ENCODE assay signal across 8 cellular contexts in genomic region chr21:23452384-23453083, GRCh38.
DNase-seq lines count a peak whose midpoint lies in the region; ATAC-seq and TF ChIP-seq lines count a peak whose summit lies in the region.

No MANE protein-coding gene starts in this region.

- H3K4me1 ChIP-seq in mammary epithelial cell (ENCODE audit: insufficient read depth, low read length), result no peaks in the 10 kb centered on the region
- no peaks in the 10 kb centered on the region for H3K4me1 ChIP-seq in testis

- DNase-seq in mammary epithelial cell (no peak), MCF 10A (ENCODE audit: unreplicated experiment) (no peak), WTC11 (ENCODE audit: low spot score) (peak; percentile 73), testis (peak; percentile 61), RKO (ENCODE audit: low spot score) (no peak), head of caudate nucleus (no peak)
- no peak for DNase-seq in naive thymus-derived CD8-positive, alpha-beta T cell

- H3K27ac Mint-ChIP-seq in MCF 10A (ENCODE audit: low read depth, unreplicated experiment), result no peak overlapping the region
- H3K27ac Mint-ChIP-seq in WTC11, result no peak overlapping the region
- H3K27ac Mint-ChIP-seq in naive thymus-derived CD8-positive, alpha-beta T cell, result peak overlapping the region in 1 of 10 donors; percentile 29

- no peaks in the 10 kb centered on the region for H3K9me3 Mint-ChIP-seq in MCF 10A (ENCODE audit: unreplicated experiment)
- H3K9me3 Mint-ChIP-seq in WTC11, result no peaks in the 10 kb centered on the region
- H3K9me3 Mint-ChIP-seq in naive thymus-derived CD8-positive, alpha-beta T cell, result peaks cover 0 to 2% (median 0%) of the 10 kb centered on the region in 9 donors

- H3K9me3 ChIP-seq in mammary epithelial cell (replicated peaks; ENCODE audit: insufficient read depth, low read length), result peaks cover 15% of the 10 kb centered on the region
- no peaks in the 10 kb centered on the region for H3K9me3 ChIP-seq in testis

- no peaks in the 10 kb centered on the region for H3K36me3 Mint-ChIP-seq in MCF 10A (ENCODE audit: insufficient read depth, unreplicated experiment)
- H3K36me3 Mint-ChIP-seq in WTC11, result no peaks in the 10 kb centered on the region
- H3K36me3 Mint-ChIP-seq in naive thymus-derived CD8-positive, alpha-beta T cell, result no peaks in the 10 kb centered on the region

- dilution Hi-C loops in mammary epithelial cell (cut with HindIII; ENCODE audit: low sequenced_read_pairs), result no loop called here

- no peaks in the 10 kb centered on the region for H4K20me1 ChIP-seq in mammary epithelial cell (ENCODE audit: insufficient read depth, low read length)

- H3K27me3 ChIP-seq in mammary epithelial cell (ENCODE audit: insufficient read depth, low read length) (no peaks in the 10 kb centered on the region), testis (no peaks in the 10 kb centered on the region)

- no peak overlapping the region for H3K9ac ChIP-seq in mammary epithelial cell (ENCODE audit: insufficient read depth, low read length)

- H3K4me3 Mint-ChIP-seq in MCF 10A (ENCODE audit: unreplicated experiment), result no peak overlapping the region
- peak overlapping the region; percentile 50 for H3K4me3 Mint-ChIP-seq in WTC11
- H3K4me3 Mint-ChIP-seq in naive thymus-derived CD8-positive, alpha-beta T cell, result no peak overlapping the region

- H3K4me2 ChIP-seq in mammary epithelial cell (ENCODE audit: insufficient read depth, low read depth, low read length), result no peak overlapping the region

- in situ Hi-C loops in mammary epithelial cell (cut with MboI; ENCODE audit: low sequenced_read_pairs in 2 of 2), result no loop called here

- WGBS in mammary epithelial cell (ENCODE audit: low coverage, missing lambda C conversion rate), result 24% methylated on average over 15 of the region's 19 CpGs
- 36 to 42% methylated on average over 18 to 19 of the region's 19 CpGs for WGBS in testis, 2 donors

- POLR2A ChIA-PET in MCF 10A (lab: Yijun Ruan, JAX) (interaction anchor here (0.5 kb wide), 1 partner anchor 401 kb away, joined by 4 read pairs; no protein-coding TSS in a partner anchor), WTC11 (lab: Charles Lee) (no interaction called here)
- POLR2A ChIA-PET in naive thymus-derived CD8-positive, alpha-beta T cell (lab: Charles Lee), result no interaction called here

- H3K4me1 Mint-ChIP-seq in MCF 10A (ENCODE audit: insufficient read depth, unreplicated experiment) (peaks cover 5% of the 10 kb centered on the region), WTC11 (no peaks in the 10 kb centered on the region)
- H3K4me1 Mint-ChIP-seq in naive thymus-derived CD8-positive, alpha-beta T cell, result peaks cover 0 to 3% (median 0%) of the 10 kb centered on the region in 4 donors

- intact Hi-C loops in mammary epithelial cell (cut with micrococcal nuclease) (no loop called here), MCF 10A (cut with micrococcal nuclease) (no loop called here), testis (cut with DNase I; ENCODE audit: low total_unique reads) (no loop called here), head of caudate nucleus (cut with DNase I) (no loop called here)

- no TSS peak for BruUV-seq in mammary epithelial cell (replicated peaks; lab: Mats Ljungman, UMichigan)
- no TSS peak for BruUV-seq in MCF 10A (replicated peaks; lab: Mats Ljungman, UMichigan)

- CTCF ChIA-PET in mammary epithelial cell (lab: Charles Lee; ENCODE audit: low non-redundant PET), result no interaction called here
- CTCF ChIA-PET in MCF 10A (lab: Yijun Ruan, JAX), result interaction anchor here (0.6 kb wide), 1 partner anchor 1600 kb away, joined by 5 read pairs; no protein-coding TSS in a partner anchor
- CTCF ChIA-PET in WTC11 (lab: Charles Lee), result interaction anchor here (0.6 to 1.4 kb wide), 8 partner anchors 13 to 439 kb away, joined by 3 to 6 read pairs (median 4); no protein-coding TSS in a partner anchor

- H3K36me3 ChIP-seq in mammary epithelial cell (ENCODE audit: insufficient read depth, low read length) (no peaks in the 10 kb centered on the region), testis (ENCODE audit: low read depth, missing control alignments) (no peaks in the 10 kb centered on the region)

- H3K4me3 ChIP-seq in mammary epithelial cell (replicated peaks in 1 of 3; ENCODE audit: insufficient read depth in 1 of 3, low read depth in 2 of 3, low read length in 3 of 3), result no peak overlapping the region
- H3K4me3 ChIP-seq in testis, result no peak overlapping the region

- no peaks in the 10 kb centered on the region for H3K79me2 ChIP-seq in mammary epithelial cell (ENCODE audit: insufficient read depth, low read length)

- no peak for TF ChIP-seq POLR2A in testis (IDR thresholded peaks at IDR 0.05)

- H3K27me3 Mint-ChIP-seq in MCF 10A (ENCODE audit: insufficient read depth, unreplicated experiment), result no peaks in the 10 kb centered on the region
- H3K27me3 Mint-ChIP-seq in WTC11 (ENCODE audit: low read depth), result no peaks in the 10 kb centered on the region
- peaks cover 0 to 4% (median 0%) of the 10 kb centered on the region in 5 donors for H3K27me3 Mint-ChIP-seq in naive thymus-derived CD8-positive, alpha-beta T cell

- ATAC-seq in HG03159 (IDR thresholded peaks at IDR 0.05; ENCODE audit: unreplicated experiment) (peak; percentile 57), WTC11 (peak; percentile 99)
- ATAC-seq in naive thymus-derived CD8-positive, alpha-beta T cell, result no peak

- H3K27ac ChIP-seq in mammary epithelial cell (ENCODE audit: insufficient read depth, low read depth, low read length) (no peak overlapping the region), testis (no peak overlapping the region)

- TF ChIP-seq CTCF in mammary epithelial cell (conservative IDR thresholded peaks at IDR 0.05 in 1 of 2, IDR thresholded peaks at IDR 0.05 in 1 of 2; ENCODE audit: extremely low read depth in 1 of 2, insufficient read depth in 1 of 2, low read depth in 1 of 2, low read length in 2 of 2), result no peak
- no peak for TF ChIP-seq CTCF in MCF 10A (IDR thresholded peaks at IDR 0.05; ENCODE audit: unreplicated experiment)
- TF ChIP-seq CTCF in WTC11 (IDR thresholded peaks at IDR 0.05), result no peak
- no peak for TF ChIP-seq CTCF in testis (IDR thresholded peaks at IDR 0.05)

- peak overlapping the region; percentile 7 for H2AFZ ChIP-seq in mammary epithelial cell (ENCODE audit: low read depth, low read length)

TF ChIP-seq in WTC11, 78 proteins besides CTCF, POLR2A, EP300 and RAD21 (continues in another document):
- TF ChIP-seq CREB1 (CRISPR knock-in tag; IDR thresholded peaks at IDR 0.05) (no peak), USF2 (CRISPR knock-in tag; IDR thresholded peaks at IDR 0.05) (no peak), ESRRA (CRISPR knock-in tag; IDR thresholded peaks at IDR 0.05; ENCODE audit: borderline replicate concordance) (no peak), NFE2L1 (CRISPR knock-in tag; IDR thresholded peaks at IDR 0.05) (no peak), ZNF263 (CRISPR knock-in tag; IDR thresholded peaks at IDR 0.05; ENCODE audit: low read depth) (no peak), IRF1 (CRISPR knock-in tag; IDR thresholded peaks at IDR 0.05) (no peak), ZBTB43 (CRISPR knock-in tag; IDR thresholded peaks at IDR 0.05) (no peak), ATF2 (CRISPR knock-in tag; IDR thresholded peaks at IDR 0.05; ENCODE audit: borderline replicate concordance, low read depth) (no peak), TEAD1 (CRISPR knock-in tag; IDR thresholded peaks at IDR 0.05) (no peak), SP1 (CRISPR knock-in tag; conservative IDR thresholded peaks at IDR 0.05) (no peak), ZSCAN18 (CRISPR knock-in tag; IDR thresholded peaks at IDR 0.05) (no peak)

Comparison
In these comparisons a context has a peak if more than half of its experiments do, and no peak if none do; other contexts are left out.
1. DNase-seq: peak in WTC11 (single experiment) and testis (single experiment); none in mammary epithelial cell (single experiment), MCF 10A (single experiment), RKO (single experiment), naive thymus-derived CD8-positive, alpha-beta T cell (0 of 10) and head of caudate nucleus (0 of 42).
2. ATAC-seq: peak in HG03159 (single experiment) and WTC11 (single experiment); none in naive thymus-derived CD8-positive, alpha-beta T cell (0 of 2).